32 cellular contexts compared by ENCODE assay signal in genomic region chr12:15848606-15849005, GRCh38.
"Had no signal": no experiment of that assay in that cellular context is flagged by ENCODE, and none has a peak within 500 bp of the region (broad histone marks: within the 10 kb centered on the region; RNA-seq: fewer than 3 reads in every experiment).

No MANE protein-coding gene starts in this region.

- H3K27ac ChIP-seq: hepatocyte, lower lobe of right lung, pancreas, prostate gland, skin epidermis, spleen, stomach, testis, thyroid gland, transverse colon, upper lobe of right lung, vagina had no signal

- H3K4me1 ChIP-seq: lower lobe of right lung, pancreas, prostate gland, spleen, stomach, testis, thyroid gland, upper lobe of right lung, vagina had no signal

- H2AFZ ChIP-seq: hepatocyte had no signal

- ATAC-seq: heart right ventricle; left lobe of liver; lower lobe of right lung; mucosa of descending colon; naive thymus-derived CD4-positive, alpha-beta T cell; pancreas; right cardiac atrium; sciatic nerve; stimulated activated memory B cell treated with anti-CD40 and anti-IgM and Interleukin-4, amounts not matched to agents 10 μg/mL and 1 μg/mL and 100 μg/mL, for 72 hours; stimulated activated naive CD8-positive, alpha-beta T cell treated with anti-CD3 and anti-CD28 coated beads, Interleukin-15, Interleukin-2, amounts not matched to agents 100 U/mL and 50 U/mL, for 24 hours; upper lobe of right lung had no signal

- H3K4me2 ChIP-seq: hepatocyte had no signal

- H3K4me3 ChIP-seq: heart right ventricle, hepatocyte, lower lobe of right lung, mucosa of descending colon, pancreas, prostate gland, skin epidermis, spleen, stomach, testis, thyroid gland, transverse colon, upper lobe of right lung, vagina had no signal

- H3K27me3 Mint-ChIP-seq: memory B cell; stimulated activated memory B cell treated with anti-CD40 and anti-IgM and Interleukin-4, amounts not matched to agents 10 μg/mL and 1 μg/mL and 100 μg/mL, for 72 hours had no signal

- FAIRE-seq: pancreas had no signal

- H3K79me2 ChIP-seq: hepatocyte had no signal

- H3K27me3 ChIP-seq: heart right ventricle, hepatocyte, pancreas, spleen, stomach, testis, thyroid gland, transverse colon, upper lobe of right lung, vagina had no signal

- H3K36me3 ChIP-seq: heart right ventricle, lower lobe of right lung, pancreas, prostate gland, spleen, stomach, thyroid gland, transverse colon, upper lobe of right lung, vagina had no signal

- DNase-seq: heart right ventricle; islet precursor cell; lower lobe of right lung; midbrain; mucosa of descending colon; naive thymus-derived CD4-positive, alpha-beta T cell; nucleus accumbens; pancreas; posterior cingulate gyrus; retina; right cardiac atrium; spleen; stimulated activated CD4-positive, alpha-beta T cell treated with anti-CD3 and anti-CD28 coated beads, Interleukin-1b, Interleukin-23, amount 100 ng/mL, for 48 hours; stimulated activated CD4-positive, alpha-beta T cell treated with anti-CD3 and anti-CD28 coated beads, Interleukin-2, amount 100 ng/mL, for 48 hours; stimulated activated CD4-positive, alpha-beta T cell treated with anti-CD3 and anti-CD28 coated beads, Interleukin-4, amount 100 ng/mL, for 4 hours; stimulated activated CD8-positive, alpha-beta memory T cell treated with anti-CD3 and anti-CD28 coated beads, Interleukin-4, amount 100 ng/mL, for 48 hours; stimulated activated naive CD8-positive, alpha-beta T cell treated with anti-CD3 and anti-CD28 coated beads, Interleukin-15, Interleukin-2, amounts not matched to agents 100 U/mL and 50 U/mL, for 24 hours; stomach; testis; thyroid gland; transverse colon; upper lobe of right lung had no signal

- H3K9me3 Mint-ChIP-seq: memory B cell; naive thymus-derived CD4-positive, alpha-beta T cell; nephron; neural crest cell; stimulated activated memory B cell treated with anti-CD40 and anti-IgM and Interleukin-4, amounts not matched to agents 10 μg/mL and 1 μg/mL and 100 μg/mL, for 72 hours had no signal

- H3K36me3 Mint-ChIP-seq: memory B cell; naive thymus-derived CD4-positive, alpha-beta T cell; stimulated activated memory B cell treated with anti-CD40 and anti-IgM and Interleukin-4, amounts not matched to agents 10 μg/mL and 1 μg/mL and 100 μg/mL, for 72 hours had no signal

- H3K4me3 Mint-ChIP-seq: memory B cell; naive thymus-derived CD4-positive, alpha-beta T cell; nephron; neural crest cell; stimulated activated memory B cell treated with anti-CD40 and anti-IgM and Interleukin-4, amounts not matched to agents 10 μg/mL and 1 μg/mL and 100 μg/mL, for 72 hours had no signal

- H3K27ac Mint-ChIP-seq: memory B cell; naive thymus-derived CD4-positive, alpha-beta T cell; stimulated activated memory B cell treated with anti-CD40 and anti-IgM and Interleukin-4, amounts not matched to agents 10 μg/mL and 1 μg/mL and 100 μg/mL, for 72 hours had no signal

- H3K4me1 Mint-ChIP-seq: memory B cell; naive thymus-derived CD4-positive, alpha-beta T cell; neural crest cell; stimulated activated memory B cell treated with anti-CD40 and anti-IgM and Interleukin-4, amounts not matched to agents 10 μg/mL and 1 μg/mL and 100 μg/mL, for 72 hours had no signal

- H3K9me3 ChIP-seq: heart right ventricle, lower lobe of right lung, mucosa of descending colon, pancreas, prostate gland, spleen, stomach, testis, thyroid gland, transverse colon, upper lobe of right lung, vagina had no signal
